ENCODE assay signal across 20 cellular contexts in genomic region chr11:13685461-13686108, GRCh38. TPM values are rescaled to one million over a fixed set of nuclear protein-coding genes. Genes with fewer than 3 reads are reported as not detected.
A peak's percentile ranks its signal among the peaks of the same experiment; 100 is the strongest.
DNase-seq lines count a peak whose midpoint lies in the region; ATAC-seq and TF ChIP-seq lines count a peak whose summit lies in the region.
"Had no signal": no experiment of that assay in that cellular context is flagged by ENCODE, and none has a peak within 500 bp of the region (broad histone marks: within the 10 kb centered on the region; RNA-seq: fewer than 3 reads in every experiment).

No MANE protein-coding gene starts in this region.

- H3K4me3 ChIP-seq in left ventricle myocardium inferior: no peak overlapping the region
- H3K4me3 ChIP-seq in astrocyte of the spinal cord (ENCODE audit: low read depth, low read length): no peak overlapping the region
- H3K4me3 ChIP-seq in fibroblast of pulmonary artery (replicated peaks; ENCODE audit: low read depth, low read length): no peak overlapping the region
- no peak overlapping the region for H3K4me3 ChIP-seq in brain microvascular endothelial cell (ENCODE audit: low read depth, low read length)
- H3K4me3 ChIP-seq: A549, adrenal gland, MG63, psoas muscle had no signal

- in situ Hi-C loops in astrocyte of the spinal cord (cut with HindIII; ENCODE audit: low sequenced_read_pairs) (no loop called here), brain microvascular endothelial cell (cut with HindIII; ENCODE audit: low pct_ligation_motif_present, low sequenced_read_pairs) (no loop called here)

- intact Hi-C loops in left ventricle myocardium inferior (cut with micrococcal nuclease): no loop called here
- intact Hi-C loops in left cardiac atrium (cut with DNase I): no loop called here

- H3K9me3 ChIP-seq in left ventricle myocardium inferior (replicated peaks): peaks cover 2% of the 10 kb centered on the region
- H3K9me3 ChIP-seq: A549, adrenal gland, MG63, psoas muscle had no signal

- no peak for ATAC-seq in left cardiac atrium
- ATAC-seq: A549, psoas muscle had no signal

- H3K27me3 ChIP-seq in left ventricle myocardium inferior (ENCODE audit: low read depth) (no peaks in the 10 kb centered on the region), brain microvascular endothelial cell (replicated peaks) (no peaks in the 10 kb centered on the region)
- H3K27me3 ChIP-seq: adrenal gland, MG63 had no signal

- H3K36me3 ChIP-seq in left ventricle myocardium inferior (no peaks in the 10 kb centered on the region), brain microvascular endothelial cell (replicated peaks) (no peaks in the 10 kb centered on the region)
- H3K36me3 ChIP-seq: adrenal gland, MG63 had no signal

- peaks cover 63% of the 10 kb centered on the region for H3K4me1 ChIP-seq in left ventricle myocardium inferior

- no peak for TF ChIP-seq CTCF in left ventricle myocardium inferior (IDR thresholded peaks at IDR 0.05; ENCODE audit: borderline replicate concordance)
- TF ChIP-seq CTCF in astrocyte of the spinal cord (IDR thresholded peaks at IDR 0.05; ENCODE audit: low read depth, low read length): no peak
- no peak for TF ChIP-seq CTCF in fibroblast of pulmonary artery (IDR thresholded peaks at IDR 0.05; ENCODE audit: low read length, missing control alignments)
- no peak for TF ChIP-seq CTCF in brain microvascular endothelial cell (IDR thresholded peaks at IDR 0.05; ENCODE audit: low read depth, low read length, missing control alignments)

- DNase-seq in left ventricle myocardium inferior: no peak
- DNase-seq in left cardiac atrium: no peak
- DNase-seq in astrocyte of the spinal cord (ENCODE audit: low read depth, low spot score): peak; percentile 6
- DNase-seq in fibroblast of pulmonary artery (ENCODE audit: low read depth): peak; percentile 52
- DNase-seq in pons (ENCODE audit: low spot score): peak; percentile 29
- no peak for DNase-seq in SKM-1 (lab: John Stamatoyannopoulos, UW; ENCODE audit: unreplicated experiment)
- no peak for DNase-seq in stimulated activated CD4-positive, alpha-beta T cell treated with anti-CD3 and anti-CD28 coated beads, Interleukin-4, amount 100 ng/mL, for 1 hour
- DNase-seq in brain microvascular endothelial cell: no peak
- DNase-seq: activated CD4-positive, alpha-beta T cell treated with anti-CD3 and anti-CD28 coated beads, Interleukin-2, amount 50 U/mL, for 4 hours; adrenal gland; MG63; NCI-H187 treated with DMSO at 0.1 percent for 48 hours; NCI-H2227 treated with DMSO at 0.1 percent for 48 hours; NCI-H774; OCI-M1; psoas muscle; SHP77 treated with DMSO at 0.1 percent for 48 hours; small intestine; stimulated activated naive CD4-positive, alpha-beta T cell treated with Interleukin-2 at 50 U/mL for 16 hours had no signal

- H3K27ac ChIP-seq in left ventricle myocardium inferior (replicated peaks) (peak overlapping the region; percentile 52), brain microvascular endothelial cell (no peak overlapping the region)
- H3K27ac ChIP-seq: A549, adrenal gland, psoas muscle had no signal

RNA-seq across cellular contexts. Expression of gene FAR1, which starts 17.1 kb away (rescaled TPM):
- total RNA-seq in left ventricle myocardium inferior (35.1 TPM), left cardiac atrium (10 to 100 TPM; 38.9 to 39.5 TPM)

Comparison
In these comparisons a context has a peak if more than half of its experiments do, and no peak if none do; other contexts are left out.
1. DNase-seq: peak in astrocyte of the spinal cord (single experiment), fibroblast of pulmonary artery (single experiment) and pons (single experiment); none in left ventricle myocardium inferior (single experiment), left cardiac atrium (single experiment), SKM-1 (single experiment), stimulated activated CD4-positive, alpha-beta T cell treated with anti-CD3 and anti-CD28 coated beads, Interleukin-4, amount 100 ng/mL, for 1 hour (single experiment) and brain microvascular endothelial cell (single experiment).